ENCODE assay signal across 13 cellular contexts in genomic region chr11:134578807-134579708, GRCh38.
DNase-seq lines count a peak whose midpoint lies in the region; ATAC-seq and TF ChIP-seq lines count a peak whose summit lies in the region.
"Had no signal": no experiment of that assay in that cellular context is flagged by ENCODE, and none has a peak within 500 bp of the region (broad histone marks: within the 10 kb centered on the region; RNA-seq: fewer than 3 reads in every experiment).

No MANE protein-coding gene starts in this region.

- H3K4ac ChIP-seq in H9 (ENCODE audit: low read depth, low read length) = no peak overlapping the region
- no peak overlapping the region for H3K4ac ChIP-seq in neuronal stem cell (ENCODE audit: low read length)

- H3T11ph ChIP-seq in H9 (ENCODE audit: low read length) = no peak overlapping the region

- H3K56ac ChIP-seq in H9 (ENCODE audit: insufficient read length, low read depth, low read length) = no peak overlapping the region

- H3K27ac Mint-ChIP-seq in H9 = no peak overlapping the region
- no peak overlapping the region for H3K27ac Mint-ChIP-seq in WTC11
- no peak overlapping the region for H3K27ac Mint-ChIP-seq in HFFc6
- H3K27ac Mint-ChIP-seq: activated T-cell treated with anti-CD3 and anti-CD28 coated beads, Interleukin-2, amount 50 U/mL, for 72 hours had no signal

- no peak overlapping the region; the same call in 1 of the 2 replicates for H3K14ac ChIP-seq in H9 (ENCODE audit: insufficient read depth, low read length)
- H3K14ac ChIP-seq in neuronal stem cell (ENCODE audit: low read length) = no peak overlapping the region

- H3K23me2 ChIP-seq in H9 (ENCODE audit: insufficient read length, low read depth, low read length, poor library complexity, severe bottlenecking) = no peaks in the 10 kb centered on the region

- H3K27me3 ChIP-seq in H9 (ENCODE audit: insufficient read depth, low read length) (no peaks in the 10 kb centered on the region), neuronal stem cell (ENCODE audit: control insufficient read depth in 3 of 3, insufficient read depth in 3 of 3, low read depth in 1 of 3, low read length in 3 of 3) (peaks cover 0 to 16% (median 0%) of the 10 kb centered on the region in 3 experiments)
- H3K27me3 ChIP-seq: MG63 had no signal

- no peak overlapping the region for H3K4me3 Mint-ChIP-seq in H9
- H3K4me3 Mint-ChIP-seq in WTC11 = no peak overlapping the region
- no peak overlapping the region for H3K4me3 Mint-ChIP-seq in HFFc6
- H3K4me3 Mint-ChIP-seq: activated T-cell treated with anti-CD3 and anti-CD28 coated beads, Interleukin-2, amount 50 U/mL, for 72 hours had no signal

- peak; percentile 37 for DNase-seq in NCI-H82 (lab: John Stamatoyannopoulos, UW)
- no peak for DNase-seq in NCI-H82 treated with DMSO at 0.1 percent for 48 hours (lab: John Stamatoyannopoulos, UW; ENCODE audit: unreplicated experiment)
- DNase-seq in H9 = no peak
- no peak for DNase-seq in WTC11 (ENCODE audit: low spot score)
- DNase-seq in neuronal stem cell (ENCODE audit: low spot score) = no peak
- no peak for DNase-seq in HFFc6
- DNase-seq in OCI-M1 (lab: John Stamatoyannopoulos, UW) = no peak
- DNase-seq: activated T-cell treated with anti-CD3 and anti-CD28 coated beads, Interleukin-2, amount 50 U/mL, for 72 hours; HCEC 1CT; MG63; T1000 had no signal

- no peak overlapping the region for H2AK5ac ChIP-seq in H9 (ENCODE audit: insufficient read length, low read length)
- no peak overlapping the region for H2AK5ac ChIP-seq in neuronal stem cell (ENCODE audit: low read depth, low read length)

- H4K91ac ChIP-seq in H9 (ENCODE audit: insufficient read length, low read depth, low read length) (no peak overlapping the region), neuronal stem cell (ENCODE audit: low read depth, low read length, poor library complexity) (no peak overlapping the region)

- H3K9ac ChIP-seq in H9 (ENCODE audit: extremely low read depth, insufficient read length, low read length) (no peak overlapping the region), neuronal stem cell (ENCODE audit: low read depth, low read length, poor library complexity) (no peak overlapping the region)

- no CpG with 5 or more reads among the region's 22 CpGs for WGBS in H9 (ENCODE audit: extremely low coverage, insufficient read length, low lambda C conversion rate)
- no CpG with 5 or more reads among the region's 22 CpGs for WGBS in neuronal stem cell (ENCODE audit: extremely low coverage in 2 of 2, insufficient read length in 2 of 2, insufficient replicate concordance in 1 of 2), 2 donors

- no peak overlapping the region for H3K4me2 ChIP-seq in H9 (ENCODE audit: insufficient read depth, insufficient read length, low read length)
- no peak overlapping the region for H3K4me2 ChIP-seq in neuronal stem cell (ENCODE audit: insufficient read depth, low read length, poor library complexity, severe bottlenecking)

- no peaks in the 10 kb centered on the region for H3K36me3 Mint-ChIP-seq in H9 (ENCODE audit: insufficient read depth in 1 of 3, low read depth in 3 of 3)
- H3K36me3 Mint-ChIP-seq in WTC11 = no peaks in the 10 kb centered on the region
- H3K36me3 Mint-ChIP-seq in HFFc6 (ENCODE audit: low read depth) = peaks cover 9% of the 10 kb centered on the region

- H2BK5ac ChIP-seq in H9 (ENCODE audit: insufficient read length, low read length) (no peak overlapping the region), neuronal stem cell (ENCODE audit: low read length) (no peak overlapping the region)

- no peak overlapping the region for H2BK120ac ChIP-seq in H9 (ENCODE audit: low read depth, low read length, poor library complexity, severe bottlenecking)
- H2BK120ac ChIP-seq in neuronal stem cell (ENCODE audit: low read depth, low read length) = no peak overlapping the region

- no peak overlapping the region for H3K27ac ChIP-seq in H9 (ENCODE audit: insufficient read length, low read depth, low read length)
- no peak overlapping the region for H3K27ac ChIP-seq in neuronal stem cell (replicated peaks; ENCODE audit: low read length)
- H3K27ac ChIP-seq: epithelial cell of prostate had no signal

- H4K5ac ChIP-seq in H9 (ENCODE audit: insufficient read length, low read depth, low read length) = no peak overlapping the region

- H3K18ac ChIP-seq in H9 (ENCODE audit: insufficient read length, low read depth, low read length) = no peak overlapping the region
- peak overlapping the region; percentile 68 for H3K18ac ChIP-seq in neuronal stem cell (ENCODE audit: low read length)

- H3K9me3 ChIP-seq in H9 (ENCODE audit: control insufficient read depth, low read depth, low read length) (no peaks in the 10 kb centered on the region), neuronal stem cell (replicated peaks in 1 of 2; ENCODE audit: control insufficient read depth in 2 of 2, insufficient read depth in 1 of 2, low read depth in 1 of 2, low read length in 2 of 2) (no peaks in the 10 kb centered on the region)
- H3K9me3 ChIP-seq: MG63 had no signal

- H3K27me3 Mint-ChIP-seq in H9 (ENCODE audit: low read depth) = peaks cover 4% of the 10 kb centered on the region
- H3K27me3 Mint-ChIP-seq in WTC11 (ENCODE audit: low read depth) = no peaks in the 10 kb centered on the region
- no peaks in the 10 kb centered on the region; the same call in none of the 2 replicates for H3K27me3 Mint-ChIP-seq in HFFc6 (ENCODE audit: insufficient read depth)

- no peak overlapping the region for H2AFZ ChIP-seq in H9 (ENCODE audit: low read length)
- H2AFZ ChIP-seq in neuronal stem cell (ENCODE audit: low read length) = no peak overlapping the region

- TF ChIP-seq CTCF in H9 (conservative IDR thresholded peaks at IDR 0.05) (peak; percentile 40; the same call in 2 of the 3 replicates), WTC11 (IDR thresholded peaks at IDR 0.05) (no peak), HFFc6 (IDR thresholded peaks at IDR 0.05) (no peak)

- H3K23ac ChIP-seq in H9 (ENCODE audit: insufficient read length, low read depth, low read length) = no peak overlapping the region
- H3K23ac ChIP-seq in neuronal stem cell (ENCODE audit: low read depth, low read length, poor library complexity) = no peak overlapping the region

- H2BK15ac ChIP-seq in H9 (ENCODE audit: low read depth, low read length) (no peak overlapping the region), neuronal stem cell (ENCODE audit: low read length) (no peak overlapping the region)

- H4K8ac ChIP-seq in H9 (replicated peaks; ENCODE audit: insufficient read length, low read depth, low read length) (no peak overlapping the region), neuronal stem cell (ENCODE audit: low read depth, low read length) (no peak overlapping the region)

- no peaks in the 10 kb centered on the region for H3K79me2 ChIP-seq in H9 (ENCODE audit: insufficient read depth, low read length)

- POLR2A ChIA-PET in WTC11 (lab: Charles Lee) = no interaction called here

- H3K4me3 ChIP-seq in neuronal stem cell (ENCODE audit: low read length in 2 of 2) = no peak overlapping the region
- H3K4me3 ChIP-seq: MG63 had no signal

- ATAC-seq in WTC11 (peak; percentile 50), HG02852 (IDR thresholded peaks at IDR 0.05; ENCODE audit: unreplicated experiment) (no peak)

- peaks cover 14 to 44% of the 10 kb centered on the region in 2 experiments for H3K4me1 Mint-ChIP-seq in H9
- H3K4me1 Mint-ChIP-seq in WTC11 = peaks cover 14% of the 10 kb centered on the region
- no peaks in the 10 kb centered on the region for H3K4me1 Mint-ChIP-seq in HFFc6 (ENCODE audit: low read depth)

- H3K4me1 ChIP-seq in H9 (ENCODE audit: insufficient read depth, low read length) (no peaks in the 10 kb centered on the region), neuronal stem cell (ENCODE audit: control insufficient read depth in 2 of 2, insufficient read depth in 1 of 2, low read depth in 1 of 2, low read length in 2 of 2) (peaks cover 0 to 1% of the 10 kb centered on the region in 2 donors)

- CTCF ChIA-PET in WTC11 (lab: Charles Lee) = interaction anchor here (0.9 to 1.8 kb wide), 7 partner anchors 12 to 113 kb away, joined by 3 to 7 read pairs (median 4); no protein-coding TSS in a partner anchor

- no peaks in the 10 kb centered on the region for H4K20me1 ChIP-seq in H9 (ENCODE audit: control insufficient read depth, insufficient read depth, insufficient read length)

- H3K36me3 ChIP-seq in neuronal stem cell (replicated peaks in 1 of 2; ENCODE audit: control insufficient read depth in 2 of 2, insufficient read depth in 2 of 2, low read length in 2 of 2) = no peaks in the 10 kb centered on the region
- H3K36me3 ChIP-seq: MG63 had no signal

- H2BK20ac ChIP-seq in H9 (ENCODE audit: low read depth, low read length, poor library complexity, severe bottlenecking) = no peak overlapping the region

- H3K79me1 ChIP-seq in H9 (ENCODE audit: insufficient read depth, low read depth, low read length, poor library complexity, severe bottlenecking) = no peaks in the 10 kb centered on the region
- H3K79me1 ChIP-seq in neuronal stem cell (ENCODE audit: low read depth, low read length) = no peaks in the 10 kb centered on the region

- H3K9me3 Mint-ChIP-seq in H9 (no peaks in the 10 kb centered on the region; a peak in 1 of 5 replicates), WTC11 (no peaks in the 10 kb centered on the region), HFFc6 (peaks cover 79% of the 10 kb centered on the region)
- H3K9me3 Mint-ChIP-seq: activated T-cell treated with anti-CD3 and anti-CD28 coated beads, Interleukin-2, amount 50 U/mL, for 72 hours had no signal

- H2BK12ac ChIP-seq in H9 (ENCODE audit: insufficient read length, low read depth, low read length) (no peak overlapping the region), neuronal stem cell (ENCODE audit: low read length) (no peak overlapping the region)

TF ChIP-seq in WTC11, 78 proteins besides CTCF, POLR2A, EP300 and RAD21:
- TF ChIP-seq NFATC4 (CRISPR knock-in tag; IDR thresholded peaks at IDR 0.05) = no peak
